In the genomic region with DNA sequence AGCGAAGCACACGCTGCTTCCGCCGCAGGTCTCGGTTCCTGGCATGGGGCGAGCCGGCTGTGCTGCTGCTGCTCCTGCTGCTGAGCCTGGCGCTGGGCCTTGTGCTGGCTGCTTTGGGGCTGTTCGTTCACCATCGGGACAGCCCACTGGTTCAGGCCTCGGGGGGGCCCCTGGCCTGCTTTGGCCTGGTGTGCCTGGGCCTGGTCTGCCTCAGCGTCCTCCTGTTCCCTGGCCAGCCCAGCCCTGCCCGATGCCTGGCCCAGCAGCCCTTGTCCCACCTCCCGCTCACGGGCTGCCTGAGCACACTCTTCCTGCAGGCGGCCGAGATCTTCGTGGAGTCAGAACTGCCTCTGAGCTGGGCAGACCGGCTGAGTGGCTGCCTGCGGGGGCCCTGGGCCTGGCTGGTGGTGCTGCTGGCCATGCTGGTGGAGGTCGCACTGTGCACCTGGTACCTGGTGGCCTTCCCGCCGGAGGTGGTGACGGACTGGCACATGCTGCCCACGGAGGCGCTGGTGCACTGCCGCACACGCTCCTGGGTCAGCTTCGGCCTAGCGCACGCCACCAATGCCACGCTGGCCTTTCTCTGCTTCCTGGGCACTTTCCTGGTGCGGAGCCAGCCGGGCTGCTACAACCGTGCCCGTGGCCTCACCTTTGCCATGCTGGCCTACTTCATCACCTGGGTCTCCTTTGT, we compare ENCODE assay signal across 1 cellular context.
TF ChIP-seq lines count a peak whose summit lies in the region.

No MANE protein-coding gene starts in this region.

TF ChIP-seq in GM12878, 131 proteins besides CTCF, POLR2A, EP300 and RAD21:
- TF ChIP-seq, protein P1, sequence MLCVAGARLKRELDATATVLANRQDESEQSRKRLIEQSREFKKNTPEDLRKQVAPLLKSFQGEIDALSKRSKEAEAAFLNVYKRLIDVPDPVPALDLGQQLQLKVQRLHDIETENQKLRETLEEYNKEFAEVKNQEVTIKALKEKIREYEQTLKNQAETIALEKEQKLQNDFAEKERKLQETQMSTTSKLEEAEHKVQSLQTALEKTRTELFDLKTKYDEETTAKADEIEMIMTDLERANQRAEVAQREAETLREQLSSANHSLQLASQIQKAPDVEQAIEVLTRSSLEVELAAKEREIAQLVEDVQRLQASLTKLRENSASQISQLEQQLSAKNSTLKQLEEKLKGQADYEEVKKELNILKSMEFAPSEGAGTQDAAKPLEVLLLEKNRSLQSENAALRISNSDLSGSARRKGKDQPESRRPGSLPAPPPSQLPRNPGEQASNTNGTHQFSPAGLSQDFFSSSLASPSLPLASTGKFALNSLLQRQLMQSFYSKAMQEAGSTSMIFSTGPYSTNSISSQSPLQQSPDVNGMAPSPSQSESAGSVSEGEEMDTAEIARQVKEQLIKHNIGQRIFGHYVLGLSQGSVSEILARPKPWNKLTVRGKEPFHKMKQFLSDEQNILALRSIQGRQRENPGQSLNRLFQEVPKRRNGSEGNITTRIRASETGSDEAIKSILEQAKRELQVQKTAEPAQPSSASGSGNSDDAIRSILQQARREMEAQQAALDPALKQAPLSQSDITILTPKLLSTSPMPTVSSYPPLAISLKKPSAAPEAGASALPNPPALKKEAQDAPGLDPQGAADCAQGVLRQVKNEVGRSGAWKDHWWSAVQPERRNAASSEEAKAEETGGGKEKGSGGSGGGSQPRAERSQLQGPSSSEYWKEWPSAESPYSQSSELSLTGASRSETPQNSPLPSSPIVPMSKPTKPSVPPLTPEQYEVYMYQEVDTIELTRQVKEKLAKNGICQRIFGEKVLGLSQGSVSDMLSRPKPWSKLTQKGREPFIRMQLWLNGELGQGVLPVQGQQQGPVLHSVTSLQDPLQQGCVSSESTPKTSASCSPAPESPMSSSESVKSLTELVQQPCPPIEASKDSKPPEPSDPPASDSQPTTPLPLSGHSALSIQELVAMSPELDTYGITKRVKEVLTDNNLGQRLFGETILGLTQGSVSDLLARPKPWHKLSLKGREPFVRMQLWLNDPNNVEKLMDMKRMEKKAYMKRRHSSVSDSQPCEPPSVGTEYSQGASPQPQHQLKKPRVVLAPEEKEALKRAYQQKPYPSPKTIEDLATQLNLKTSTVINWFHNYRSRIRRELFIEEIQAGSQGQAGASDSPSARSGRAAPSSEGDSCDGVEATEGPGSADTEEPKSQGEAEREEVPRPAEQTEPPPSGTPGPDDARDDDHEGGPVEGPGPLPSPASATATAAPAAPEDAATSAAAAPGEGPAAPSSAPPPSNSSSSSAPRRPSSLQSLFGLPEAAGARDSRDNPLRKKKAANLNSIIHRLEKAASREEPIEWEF (IDR thresholded peaks at IDR 0.05; ENCODE audit: insufficient replicate concordance, low read depth, low read length), result no peak
- TF ChIP-seq SIX5 (IDR thresholded peaks at IDR 0.05; ENCODE audit: low read depth, low read length, severe bottlenecking) (no peak), CHD2 (IDR thresholded peaks at IDR 0.05; ENCODE audit: borderline replicate concordance, low read depth, low read length) (no peak)
- TF ChIP-seq, protein P2, sequence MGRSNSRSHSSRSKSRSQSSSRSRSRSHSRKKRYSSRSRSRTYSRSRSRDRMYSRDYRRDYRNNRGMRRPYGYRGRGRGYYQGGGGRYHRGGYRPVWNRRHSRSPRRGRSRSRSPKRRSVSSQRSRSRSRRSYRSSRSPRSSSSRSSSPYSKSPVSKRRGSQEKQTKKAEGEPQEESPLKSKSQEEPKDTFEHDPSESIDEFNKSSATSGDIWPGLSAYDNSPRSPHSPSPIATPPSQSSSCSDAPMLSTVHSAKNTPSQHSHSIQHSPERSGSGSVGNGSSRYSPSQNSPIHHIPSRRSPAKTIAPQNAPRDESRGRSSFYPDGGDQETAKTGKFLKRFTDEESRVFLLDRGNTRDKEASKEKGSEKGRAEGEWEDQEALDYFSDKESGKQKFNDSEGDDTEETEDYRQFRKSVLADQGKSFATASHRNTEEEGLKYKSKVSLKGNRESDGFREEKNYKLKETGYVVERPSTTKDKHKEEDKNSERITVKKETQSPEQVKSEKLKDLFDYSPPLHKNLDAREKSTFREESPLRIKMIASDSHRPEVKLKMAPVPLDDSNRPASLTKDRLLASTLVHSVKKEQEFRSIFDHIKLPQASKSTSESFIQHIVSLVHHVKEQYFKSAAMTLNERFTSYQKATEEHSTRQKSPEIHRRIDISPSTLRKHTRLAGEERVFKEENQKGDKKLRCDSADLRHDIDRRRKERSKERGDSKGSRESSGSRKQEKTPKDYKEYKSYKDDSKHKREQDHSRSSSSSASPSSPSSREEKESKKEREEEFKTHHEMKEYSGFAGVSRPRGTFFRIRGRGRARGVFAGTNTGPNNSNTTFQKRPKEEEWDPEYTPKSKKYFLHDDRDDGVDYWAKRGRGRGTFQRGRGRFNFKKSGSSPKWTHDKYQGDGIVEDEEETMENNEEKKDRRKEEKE (IDR thresholded peaks at IDR 0.05), result no peak
